Comparison of ENCODE assay signal across 20 cellular contexts in the genomic region with DNA sequence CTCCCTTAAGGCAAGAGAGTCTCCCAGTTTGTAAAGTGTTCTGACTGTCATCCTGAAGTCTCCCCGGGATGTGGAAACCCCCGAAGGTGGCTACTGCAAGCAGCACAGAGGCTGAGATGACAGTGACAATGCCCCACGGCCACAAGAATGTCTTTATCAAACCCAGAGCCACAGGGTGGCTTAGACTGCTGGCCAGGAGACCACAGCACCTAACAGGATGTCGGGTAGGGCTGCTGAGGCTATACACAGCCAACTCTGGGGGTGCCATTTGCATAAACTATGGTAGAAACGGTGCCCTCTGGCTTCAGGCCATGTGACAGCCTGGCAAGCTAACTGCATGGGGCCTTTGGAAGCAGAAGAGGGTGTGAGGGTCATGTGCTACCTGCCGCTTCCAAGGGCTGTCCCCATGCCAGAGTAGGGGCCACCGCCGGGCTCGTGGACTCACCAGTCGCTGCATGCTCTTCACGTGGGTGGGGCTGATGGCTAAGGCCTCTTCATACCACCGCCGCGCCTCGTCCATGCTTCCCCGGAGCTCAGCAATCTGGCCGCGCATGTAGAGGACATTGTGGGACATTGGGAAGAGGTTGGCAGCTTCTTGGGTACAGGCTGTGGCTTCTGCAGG.
DNase-seq lines count a peak whose midpoint lies in the region; ATAC-seq, FAIRE-seq and TF ChIP-seq lines count a peak whose summit lies in the region.
"Had no signal": no experiment of that assay in that cellular context is flagged by ENCODE, and none has a peak within 500 bp of the region (broad histone marks: within the 10 kb centered on the region; RNA-seq: fewer than 3 reads in every experiment).

No MANE protein-coding gene starts in this region.

- intact Hi-C loops in Right ventricle myocardium inferior (cut with DNase I) (no loop called here), cardiac septum (cut with DNase I) (no loop called here), esophagus muscularis mucosa (cut with DNase I) (no loop called here)

- H3K4me3 Mint-ChIP-seq in osteocyte (ENCODE audit: unreplicated experiment): no peak overlapping the region
- H3K4me3 Mint-ChIP-seq: IgD-negative memory B cell, nephron had no signal

- DNase-seq in Right ventricle myocardium inferior (ENCODE audit: missing footprints) (no peak), cardiac septum (ENCODE audit: low spot score) (no peak), esophagus muscularis mucosa (ENCODE audit: extremely low spot score) (no peak), medulla oblongata (ENCODE audit: extremely low spot score) (peak; percentile 43), osteocyte (ENCODE audit: extremely low spot score, unreplicated experiment) (no peak), DMS 273 treated with DMSO at 0.1 percent for 48 hours (lab: John Stamatoyannopoulos, UW) (no peak), D721Med (ENCODE audit: insufficient read length, low spot score) (no peak)
- DNase-seq: effector CD8-positive, alpha-beta T cell; H7; mesenchymal stem cell; NCI-H146; NCI-H774; testis had no signal

- TF ChIP-seq EP300 in esophagus muscularis mucosa (IDR thresholded peaks at IDR 0.05): no peak

- H3K27ac ChIP-seq in esophagus muscularis mucosa (replicated peaks in 1 of 4): peak overlapping the region; percentile 62 to 66 (median 64)
- H3K27ac ChIP-seq in temporal lobe (ENCODE audit: low read depth, low read length): peak overlapping the region; percentile 87
- H3K27ac ChIP-seq: testis had no signal

- peaks cover 10% of the 10 kb centered on the region for H3K36me3 Mint-ChIP-seq in osteocyte (ENCODE audit: unreplicated experiment)
- H3K36me3 Mint-ChIP-seq: IgD-negative memory B cell had no signal

- no peaks in the 10 kb centered on the region for H3K27me3 Mint-ChIP-seq in osteocyte (ENCODE audit: unreplicated experiment)
- H3K27me3 Mint-ChIP-seq: IgD-negative memory B cell had no signal

- 90% methylated on average over 10 of the region's 18 CpGs for WGBS in esophagus muscularis mucosa

- H3K4me1 Mint-ChIP-seq in osteocyte (ENCODE audit: unreplicated experiment): peaks cover 7% of the 10 kb centered on the region

- H3K9me3 Mint-ChIP-seq in osteocyte (ENCODE audit: unreplicated experiment): no peaks in the 10 kb centered on the region
- H3K9me3 Mint-ChIP-seq: IgD-negative memory B cell, nephron had no signal

- peak; percentile 49 for ATAC-seq in Right ventricle myocardium inferior
- ATAC-seq: Panc1 had no signal

- peaks cover 0 to 24% (median 13%) of the 10 kb centered on the region in 4 donors for H3K36me3 ChIP-seq in esophagus muscularis mucosa

- H3K4me1 ChIP-seq in esophagus muscularis mucosa: peaks cover 43 to 59% (median 55%) of the 10 kb centered on the region in 4 donors

- no peak overlapping the region for H3K27ac Mint-ChIP-seq in osteocyte (ENCODE audit: unreplicated experiment)
- H3K27ac Mint-ChIP-seq: IgD-negative memory B cell, nephron had no signal

- no peak for TF ChIP-seq CTCF in esophagus muscularis mucosa (IDR thresholded peaks at IDR 0.05)
- no peak for TF ChIP-seq CTCF in osteocyte (IDR thresholded peaks at IDR 0.05)
- no peak for TF ChIP-seq CTCF in D721Med (IDR thresholded peaks at IDR 0.05; ENCODE audit: insufficient read depth, missing control alignments)

- H3K4me3 ChIP-seq in esophagus muscularis mucosa: no peak overlapping the region
- H3K4me3 ChIP-seq: testis had no signal

- H3K9me3 ChIP-seq in esophagus muscularis mucosa: no peaks in the 10 kb centered on the region
- H3K9me3 ChIP-seq: SK-N-SH, testis had no signal

- no peak for TF ChIP-seq POLR2A in esophagus muscularis mucosa (IDR thresholded peaks at IDR 0.05; ENCODE audit: low read depth)

- H3K27me3 ChIP-seq in esophagus muscularis mucosa: no peaks in the 10 kb centered on the region
- H3K27me3 ChIP-seq: testis had no signal

- no peak for FAIRE-seq in D721Med (lab: Jason Lieb, UNC)
- FAIRE-seq: G401.6, GM19239 had no signal
